ENCODE assay signal across 29 cellular contexts in the genomic region with DNA sequence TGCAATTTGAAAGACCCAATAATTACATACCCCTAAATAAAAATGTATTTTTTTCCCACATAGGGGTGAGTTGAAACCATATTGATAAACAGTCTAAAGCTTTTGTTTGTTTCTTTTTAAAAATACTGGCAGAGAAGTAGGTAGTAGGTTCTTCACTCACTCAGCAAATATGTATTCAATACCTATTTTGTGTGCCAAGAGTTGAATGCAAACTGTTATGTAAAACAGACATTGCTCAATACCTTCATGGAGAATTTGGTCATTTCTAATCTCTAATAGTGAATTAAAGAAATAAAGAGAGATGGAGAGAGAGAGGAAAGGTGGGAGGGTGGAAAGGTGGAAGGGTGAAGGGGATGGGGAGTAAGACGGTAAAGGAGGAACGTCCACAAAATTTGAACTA.
"Had no signal": no experiment of that assay in that cellular context is flagged by ENCODE, and none has a peak within 500 bp of the region (broad histone marks: within the 10 kb centered on the region; RNA-seq: fewer than 3 reads in every experiment).

No MANE protein-coding gene starts in this region.

- DNase-seq: activated CD4-positive, alpha-beta memory T cell treated with anti-CD3 and anti-CD28 coated beads, Interleukin-2, amount 10 ng/mL, durations not matched to agents 7 days and 5 days; activated CD4-positive, alpha-beta T cell treated with anti-CD3 and anti-CD28 coated beads for 1 hour; activated CD4-positive, alpha-beta T cell treated with anti-CD3 and anti-CD28 coated beads for 36 hours; activated CD4-positive, alpha-beta T cell treated with anti-CD3 and anti-CD28 coated beads for 48 hours; activated CD4-positive, alpha-beta T cell treated with anti-CD3 and anti-CD28 coated beads, Interleukin-2, amount 10 ng/mL, durations not matched to agents 7 days and 5 days; activated CD4-positive, alpha-beta T cell treated with anti-CD3 and anti-CD28 coated beads, Interleukin-2, amount 50 U/mL, for 48 hours; activated CD4-positive, CD25-positive, alpha-beta regulatory T cell; activated CD8-positive, alpha-beta memory T cell treated with anti-CD3 and anti-CD28 coated beads for 24 hours; activated CD8-positive, alpha-beta memory T cell treated with anti-CD3 and anti-CD28 coated beads, Interleukin-2, amount 10 ng/mL, durations not matched to agents 7 days and 5 days; activated CD8-positive, alpha-beta memory T cell treated with anti-CD3 and anti-CD28 coated beads, Interleukin-2, amount 50 U/mL, for 48 hours; activated CD8-positive, alpha-beta T cell treated with anti-CD3 and anti-CD28 coated beads, Interleukin-2, amount 10 ng/mL, durations not matched to agents 7 days and 5 days; activated effector memory CD4-positive, alpha-beta T cell treated with Interleukin-2 at 50 U/mL for 16 hours; activated gamma-delta T cell; activated naive CD4-positive, alpha-beta T cell treated with anti-CD3 and anti-CD28 coated beads, Interleukin-2, amount 10 ng/mL, durations not matched to agents 7 days and 5 days; activated naive CD4-positive, alpha-beta T cell treated with Interleukin-2 at 50 U/mL for 16 hours; activated naive CD8-positive, alpha-beta T cell treated with anti-CD3 and anti-CD28 coated beads, Interleukin-2, amount 10 ng/mL, durations not matched to agents 7 days and 5 days; activated naive CD8-positive, alpha-beta T cell treated with anti-CD3 and anti-CD28 coated beads, Interleukin-2, amount 50 U/mL, for 24 hours; activated T-cell treated with anti-CD3 and anti-CD28 coated beads, Interleukin-2, amount 50 U/mL, for 24 hours; activated T-cell treated with anti-CD3 and anti-CD28 coated beads, Interleukin-2, amount 50 U/mL, for 48 hours; amygdala; anterior cingulate cortex; central memory CD4-positive, alpha-beta T cell; T-helper 1 cell; T-helper 2 cell; T-helper 9 cell; WERI-Rb-1 had no signal

- ATAC-seq: activated CD4-positive, alpha-beta T cell treated with anti-CD3 and anti-CD28 coated beads for 36 hours; activated CD4-positive, CD25-positive, alpha-beta regulatory T cell treated with anti-CD3 and anti-CD28 coated beads, Interleukin-2, amount 50 U/mL, for 24 hours; activated CD8-positive, alpha-beta memory T cell treated with anti-CD3 and anti-CD28 coated beads, Interleukin-2, amount 10 ng/mL, durations not matched to agents 7 days and 5 days; activated CD8-positive, alpha-beta T cell treated with anti-CD3 and anti-CD28 coated beads, Interleukin-2, amount 10 ng/mL, durations not matched to agents 7 days and 5 days; activated naive CD8-positive, alpha-beta T cell treated with anti-CD3 and anti-CD28 coated beads, Interleukin-2, amount 50 U/mL, for 24 hours; WTC11 had no signal

- H3K4me3 ChIP-seq: ascending aorta had no signal
